Comparison of ENCODE assay signal across 8 cellular contexts in the genomic region with DNA sequence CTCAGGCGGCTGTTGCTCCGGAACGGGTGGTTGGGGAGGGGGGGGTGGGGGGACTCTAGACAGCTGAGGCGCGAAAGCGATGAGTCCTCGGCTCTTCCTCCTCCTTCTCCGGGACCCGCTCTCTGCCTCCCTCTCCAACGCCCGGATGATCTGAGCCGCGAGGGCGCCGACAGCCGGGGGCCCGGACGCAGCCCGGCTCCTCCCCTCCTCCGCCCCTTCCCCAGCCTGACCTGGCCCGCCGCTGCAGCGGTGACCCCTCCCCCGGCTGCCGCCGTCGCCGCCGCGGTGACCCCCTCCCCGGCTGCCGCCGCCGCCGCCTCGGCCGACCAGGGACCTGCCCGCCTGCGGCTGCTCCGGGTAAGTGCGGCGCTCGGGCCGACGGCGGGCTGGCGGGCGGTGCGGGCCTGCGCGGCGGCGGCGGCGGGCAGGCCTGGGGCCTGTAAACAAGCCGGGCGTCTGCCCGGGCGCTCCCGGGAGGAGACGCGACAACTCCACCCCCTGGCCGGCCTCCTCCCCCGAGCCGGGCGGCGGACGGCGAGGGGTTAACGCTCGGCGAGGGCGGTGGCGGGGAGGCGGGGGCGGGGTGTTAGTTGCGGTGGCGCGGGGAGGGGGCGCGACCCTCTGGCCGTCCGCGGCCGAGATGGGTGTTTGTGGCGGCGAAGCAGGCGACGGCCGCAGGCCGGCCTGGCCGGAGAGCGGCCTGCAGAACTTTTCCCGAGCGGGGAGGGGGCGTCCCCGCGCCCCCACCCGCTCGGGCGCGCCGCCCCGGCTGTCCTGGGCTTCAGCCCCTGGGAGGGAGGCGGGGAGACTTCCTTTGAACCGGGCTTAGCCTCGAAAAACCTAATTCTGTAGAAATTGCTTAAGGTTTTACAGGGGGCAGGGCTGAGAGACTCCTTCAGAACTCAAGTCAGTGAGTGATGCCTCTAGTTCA. TPM values are rescaled to one million over a fixed set of nuclear protein-coding genes. Genes with fewer than 3 reads are reported as not detected.
DNase-seq lines count a peak whose midpoint lies in the region; ATAC-seq, FAIRE-seq and TF ChIP-seq lines count a peak whose summit lies in the region.

No MANE protein-coding gene starts in this region.

- no peaks in the 10 kb centered on the region for H3K9me3 ChIP-seq in Caco-2
- H3K9me3 ChIP-seq in HUES48 (ENCODE audit: control insufficient read depth, insufficient read depth, low read length) = no peaks in the 10 kb centered on the region

- peak overlapping the region; percentile 95 for H3K27ac ChIP-seq in HUES48 (ENCODE audit: low read depth, low read length)

- peaks cover 30% of the 10 kb centered on the region for H3K4me1 ChIP-seq in Caco-2
- peaks cover 49% of the 10 kb centered on the region for H3K4me1 ChIP-seq in HUES48 (ENCODE audit: control insufficient read depth, insufficient read depth, low read length)

- H3K27me3 ChIP-seq in Caco-2 (replicated peaks; ENCODE audit: control insufficient read depth, insufficient read depth, low read length) = no peaks in the 10 kb centered on the region
- no peaks in the 10 kb centered on the region for H3K27me3 ChIP-seq in HUES48 (ENCODE audit: control insufficient read depth, insufficient read depth, low read length)

- no peak for FAIRE-seq in RCC 7860 (lab: Jason Lieb, UNC)

- intact Hi-C loops in Caco-2 (cut with micrococcal nuclease; ENCODE audit: unreplicated experiment) = loop anchor here (1.0 to 5.0 kb wide), 2 partner anchors 27 to 83 kb away; no protein-coding TSS in a partner anchor

- POLR2A ChIA-PET in Caco-2 (lab: Charles Lee) = interaction anchor here (0.6 to 1.5 kb wide), 19 partner anchors 7 to 1445 kb away, joined by 3 to 22 read pairs (median 5); partner anchors contain the start of genes HIF1A, JKAMP, L3HYPDH and PCNX4

- peak; percentile 87 to 90 for DNase-seq in Caco-2
- peak; percentile 6 for DNase-seq in RCC 7860 (ENCODE audit: low spot score)
- peak; percentile 88 for DNase-seq in activated effector memory CD4-positive, alpha-beta T cell treated with anti-CD3 and anti-CD28 coated beads, Interleukin-2, amount 50 U/mL, for 16 hours
- DNase-seq in fibroblast of the conjunctiva (ENCODE audit: low read depth) = peak; percentile 32
- DNase-seq in nephron progenitor cell = peak; percentile 85

- H3K27me3 Mint-ChIP-seq in Caco-2 (ENCODE audit: insufficient read depth, unreplicated experiment) = no peaks in the 10 kb centered on the region
- no peaks in the 10 kb centered on the region for H3K27me3 Mint-ChIP-seq in nephron progenitor cell (ENCODE audit: low read depth, poor library complexity)
- no peaks in the 10 kb centered on the region for H3K27me3 Mint-ChIP-seq in stimulated activated naive CD8-positive, alpha-beta T cell treated with anti-CD3 and anti-CD28 coated beads, Interleukin-15, Interleukin-2, amounts not matched to agents 100 ng/mL and 50 ng/mL, for 24 hours

- peak overlapping the region; percentile 99 for H3K27ac Mint-ChIP-seq in Caco-2 (ENCODE audit: unreplicated experiment)
- H3K27ac Mint-ChIP-seq in nephron progenitor cell = peak overlapping the region; percentile 96
- H3K27ac Mint-ChIP-seq in stimulated activated naive CD8-positive, alpha-beta T cell treated with anti-CD3 and anti-CD28 coated beads, Interleukin-15, Interleukin-2, amounts not matched to agents 100 ng/mL and 50 ng/mL, for 24 hours = peak overlapping the region; percentile 99

- ATAC-seq in GM21367 (IDR thresholded peaks at IDR 0.05; ENCODE audit: unreplicated experiment) = peak; percentile 43

- no peaks in the 10 kb centered on the region for H3K9me3 Mint-ChIP-seq in Caco-2 (ENCODE audit: unreplicated experiment)
- H3K9me3 Mint-ChIP-seq in nephron progenitor cell = peaks cover 4% of the 10 kb centered on the region
- no peaks in the 10 kb centered on the region for H3K9me3 Mint-ChIP-seq in stimulated activated naive CD8-positive, alpha-beta T cell treated with anti-CD3 and anti-CD28 coated beads, Interleukin-15, Interleukin-2, amounts not matched to agents 100 ng/mL and 50 ng/mL, for 24 hours

- peaks cover 38% of the 10 kb centered on the region for H3K4me1 Mint-ChIP-seq in Caco-2 (ENCODE audit: low read depth, unreplicated experiment)
- H3K4me1 Mint-ChIP-seq in nephron progenitor cell = peaks cover 48% of the 10 kb centered on the region
- peaks cover 65% of the 10 kb centered on the region for H3K4me1 Mint-ChIP-seq in stimulated activated naive CD8-positive, alpha-beta T cell treated with anti-CD3 and anti-CD28 coated beads, Interleukin-15, Interleukin-2, amounts not matched to agents 100 ng/mL and 50 ng/mL, for 24 hours (ENCODE audit: low read depth)

- BruUV-seq in Caco-2 (replicated peaks; lab: Mats Ljungman, UMichigan) = no TSS peak

- peak overlapping the region; percentile 76 for H3K9ac ChIP-seq in HUES48 (ENCODE audit: low read depth, low read length)

- H3K36me3 ChIP-seq in Caco-2 (ENCODE audit: control insufficient read depth, insufficient read depth, low read length) (no peaks in the 10 kb centered on the region), HUES48 (ENCODE audit: control insufficient read depth, insufficient read depth, low read length) (no peaks in the 10 kb centered on the region)

- TF ChIP-seq CTCF in Caco-2 (IDR thresholded peaks at IDR 0.05; ENCODE audit: insufficient read depth in 1 of 2, low read depth in 1 of 2, low read length in 1 of 2, severe bottlenecking in 1 of 2, unreplicated experiment in 1 of 2) = no peak
- no peak for TF ChIP-seq CTCF in nephron progenitor cell (IDR thresholded peaks at IDR 0.05)

- CTCF ChIA-PET in Caco-2 (lab: Charles Lee) = interaction anchor here (0.6 to 0.9 kb wide), 4 partner anchors 17 to 471 kb away, joined by 3 to 6 read pairs (median 4); no protein-coding TSS in a partner anchor

- peaks cover 21% of the 10 kb centered on the region for H3K36me3 Mint-ChIP-seq in Caco-2 (ENCODE audit: insufficient read depth, unreplicated experiment)
- peaks cover 17% of the 10 kb centered on the region for H3K36me3 Mint-ChIP-seq in nephron progenitor cell (ENCODE audit: low read depth)
- peaks cover 20% of the 10 kb centered on the region for H3K36me3 Mint-ChIP-seq in stimulated activated naive CD8-positive, alpha-beta T cell treated with anti-CD3 and anti-CD28 coated beads, Interleukin-15, Interleukin-2, amounts not matched to agents 100 ng/mL and 50 ng/mL, for 24 hours (ENCODE audit: low read depth)

- H3K4me3 ChIP-seq in Caco-2 (ENCODE audit: low read depth, low read length) (peak overlapping the region; percentile 57), HUES48 (ENCODE audit: low read depth, low read length) (peak overlapping the region; percentile 98)

- H3K4me3 Mint-ChIP-seq in Caco-2 (ENCODE audit: unreplicated experiment) = peak overlapping the region; percentile 96
- H3K4me3 Mint-ChIP-seq in nephron progenitor cell = peak overlapping the region; percentile 96
- peak overlapping the region; percentile 92 for H3K4me3 Mint-ChIP-seq in stimulated activated naive CD8-positive, alpha-beta T cell treated with anti-CD3 and anti-CD28 coated beads, Interleukin-15, Interleukin-2, amounts not matched to agents 100 ng/mL and 50 ng/mL, for 24 hours

RNA-seq across cellular contexts. Expression of gene PPM1A, which starts 0.6 kb away (rescaled TPM):
- total RNA-seq in Caco-2 (2022) = 34.9 and 35.6 TPM in 2 replicates

Comparison
In these comparisons a context has a peak if more than half of its experiments do, and no peak if none do; other contexts are left out.
1. Peak in every context shown above with its lines: DNase-seq, ATAC-seq, H3K4me3 ChIP-seq and H3K27ac ChIP-seq.
2. DNase-seq: peak in every context shown above with its lines; median percentile 88 in Caco-2; 88 in activated effector memory CD4-positive, alpha-beta T cell treated with anti-CD3 and anti-CD28 coated beads, Interleukin-2, amount 50 U/mL, for 16 hours; 85 in nephron progenitor cell; 32 in fibroblast of the conjunctiva; 6 in RCC 7860.